Comparison of ENCODE assay signal across 8 cellular contexts in genomic region chr2:222860740-222861410, GRCh38. TPM values are rescaled to one million over a fixed set of nuclear protein-coding genes. Genes with fewer than 3 reads are reported as not detected.
A peak's percentile ranks its signal among the peaks of the same experiment; 100 is the strongest.
DNase-seq lines count a peak whose midpoint lies in the region; ATAC-seq and TF ChIP-seq lines count a peak whose summit lies in the region.

TSS of gene ACSL3 (plus strand) at chr2:222861036. CDS start at chr2:222908773, 47,737 bp downstream.

- peak within 1 kb of the TSS; percentile 89 for H3K4me3 ChIP-seq in A673 (ENCODE audit: low read depth, low read length, poor library complexity, severe bottlenecking)
- peak within 1 kb of the TSS; percentile 96 for H3K4me3 ChIP-seq in iPS-18c (ENCODE audit: insufficient read depth, low read depth, low read length)
- peak within 1 kb of the TSS; percentile 89 to 95 (median 94) for H3K4me3 ChIP-seq in skeletal muscle tissue (ENCODE audit: low read length in 3 of 3)

- TF ChIP-seq CTCF in A673 (conservative IDR thresholded peaks at IDR 0.05; ENCODE audit: low read depth, low read length): no peak
- TF ChIP-seq CTCF in VCaP (conservative IDR thresholded peaks at IDR 0.05): no peak; the same call in none of the 2 replicates

- H3K36me3 ChIP-seq in A673 (ENCODE audit: insufficient read depth, low read length, poor library complexity, severe bottlenecking): no peaks in the 10 kb centered on the region
- H3K36me3 ChIP-seq in skeletal muscle tissue (ENCODE audit: control insufficient read depth in 3 of 3, insufficient read depth in 3 of 3, low read length in 3 of 3): no peaks in the 10 kb centered on the region

- intact Hi-C loops in A673 (cut with micrococcal nuclease; ENCODE audit: unreplicated experiment): loop anchor here (5.0 kb wide), 1 partner anchor 154 kb away; no protein-coding TSS in a partner anchor

- CTCF ChIA-PET in A673 (lab: Charles Lee): no interaction called here

- peak within 1 kb of the TSS; percentile 92 to 94 (median 93) for H3K9ac ChIP-seq in skeletal muscle tissue (ENCODE audit: low read depth in 1 of 3, low read length in 3 of 3)

- peak; percentile 98 for DNase-seq in A673 (ENCODE audit: low spot score)
- DNase-seq in NCI-H2196 treated with DMSO at 0.1 percent for 48 hours (lab: John Stamatoyannopoulos, UW; ENCODE audit: unreplicated experiment): peak; percentile 88
- peak; percentile 82 to 93 for DNase-seq in T47D (ENCODE audit: low read depth in 1 of 2, low spot score in 1 of 2)

- POLR2A ChIA-PET in A673 (lab: Charles Lee; ENCODE audit: low non-redundant PET): interaction anchor here (0.6 to 0.7 kb wide), 2 partner anchors 63 to 515 kb away, joined by 3 to 7 read pairs; no protein-coding TSS in a partner anchor

- peaks cover 33% of the 10 kb centered on the region for H3K4me1 ChIP-seq in A673 (ENCODE audit: insufficient read depth, low read length, poor library complexity, severe bottlenecking)
- peaks cover 25 to 39% (median 36%) of the 10 kb centered on the region in 3 donors for H3K4me1 ChIP-seq in skeletal muscle tissue (ENCODE audit: control insufficient read depth in 3 of 3, insufficient read depth in 3 of 3, low read length in 3 of 3)

- no peaks in the 10 kb centered on the region for H3K27me3 ChIP-seq in A673 (replicated peaks; ENCODE audit: insufficient read depth, low read depth, low read length, poor library complexity)
- H3K27me3 ChIP-seq in skeletal muscle tissue (ENCODE audit: control insufficient read depth in 3 of 3, insufficient read depth in 3 of 3, low read length in 3 of 3): no peaks in the 10 kb centered on the region

- BruUV-seq in A673 (replicated peaks; lab: Mats Ljungman, UMichigan): no TSS peak

- H3K27ac ChIP-seq in A673 (ENCODE audit: low read depth, low read length, poor library complexity, severe bottlenecking) (peak within 1 kb of the TSS; percentile 97), VCaP (peak within 1 kb of the TSS; percentile 94), skeletal muscle tissue (ENCODE audit: low read depth, low read length) (peak within 1 kb of the TSS; percentile 90)

- ATAC-seq in GM18867 (IDR thresholded peaks at IDR 0.05; ENCODE audit: unreplicated experiment): peak; percentile 98
- ATAC-seq in HG03097 (IDR thresholded peaks at IDR 0.05; ENCODE audit: low FRiP score, unreplicated experiment): peak; percentile 99

- in situ Hi-C loops in T47D (cut with HindIII; ENCODE audit: low pct_unique_long_range_greater_than_20kb, low sequenced_read_pairs): no loop called here

- H3K9me3 ChIP-seq in A673 (ENCODE audit: low read depth, low read length, poor library complexity, severe bottlenecking): no peaks in the 10 kb centered on the region
- no peaks in the 10 kb centered on the region for H3K9me3 ChIP-seq in iPS-18c (ENCODE audit: control insufficient read depth, insufficient read depth, low read length)
- H3K9me3 ChIP-seq in skeletal muscle tissue (ENCODE audit: control insufficient read depth in 3 of 3, low read length in 3 of 3): no peaks in the 10 kb centered on the region

RNA-seq across cellular contexts. Expression of gene ACSL3, which starts in this region (rescaled TPM):
- total RNA-seq in A673 (2021): 155 and 163 TPM in 2 replicates
- 85.6 TPM for total RNA-seq in skeletal muscle tissue

Comparison
In these comparisons a context has a peak if more than half of its experiments do, and no peak if none do; other contexts are left out.
1. Peak in every context shown above with its lines: DNase-seq, ATAC-seq, H3K4me3 ChIP-seq and H3K27ac ChIP-seq.